Comparison of ENCODE assay signal across 9 cellular contexts in genomic region chr1:1619917-1620361, GRCh38. TPM values are rescaled to one million over a fixed set of nuclear protein-coding genes. Genes with fewer than 3 reads are reported as not detected.
DNase-seq lines count a peak whose midpoint lies in the region; ATAC-seq and TF ChIP-seq lines count a peak whose summit lies in the region.
"Had no signal": no experiment of that assay in that cellular context is flagged by ENCODE, and none has a peak within 500 bp of the region (broad histone marks: within the 10 kb centered on the region; RNA-seq: fewer than 3 reads in every experiment).

No MANE protein-coding gene starts in this region.

- H3K4me3 Mint-ChIP-seq in CD4-positive, alpha-beta memory T cell = no peak overlapping the region
- H3K4me3 Mint-ChIP-seq: activated naive CD8-positive, alpha-beta T cell had no signal

- no peak overlapping the region for H3K27ac Mint-ChIP-seq in CD4-positive, alpha-beta memory T cell
- H3K27ac Mint-ChIP-seq: activated naive CD8-positive, alpha-beta T cell had no signal

- CTCF ChIA-PET in CD4-positive, alpha-beta memory T cell (lab: Charles Lee; ENCODE audit: partially characterized antibody) = interaction anchor here (1.3 kb wide), 1 partner anchor 9 kb away, joined by 4 read pairs; no protein-coding TSS in a partner anchor

- H3K27me3 ChIP-seq in CD4-positive, alpha-beta memory T cell (ENCODE audit: insufficient read depth, low read length) = no peaks in the 10 kb centered on the region

- DNase-seq in GM12865 (ENCODE audit: low read depth) (no peak), OCI-M1 (lab: John Stamatoyannopoulos, UW) (peak; percentile 38), iPS-NIHi11 (ENCODE audit: low spot score) (peak; percentile 74), islet precursor cell (no peak)
- no peak for DNase-seq in CD4-positive, alpha-beta memory T cell
- DNase-seq: DMS79 treated with DMSO at 0.1 percent for 48 hours, T-helper 2 cell had no signal

- ATAC-seq in HG03139 (IDR thresholded peaks at IDR 0.05; ENCODE audit: unreplicated experiment) = no peak

- intact Hi-C loops in CD4-positive, alpha-beta memory T cell (cut with micrococcal nuclease) = no loop called here

- no peaks in the 10 kb centered on the region for H3K9me3 Mint-ChIP-seq in CD4-positive, alpha-beta memory T cell

- peaks cover 12% of the 10 kb centered on the region for H3K4me1 ChIP-seq in CD4-positive, alpha-beta memory T cell (ENCODE audit: insufficient read depth, low read length)

- H3K27me3 Mint-ChIP-seq in CD4-positive, alpha-beta memory T cell = no peaks in the 10 kb centered on the region
- H3K27me3 Mint-ChIP-seq: activated naive CD8-positive, alpha-beta T cell had no signal

- H3K4me3 ChIP-seq in GM12865 (ENCODE audit: low read depth, low read length) = no peak overlapping the region
- no peak overlapping the region for H3K4me3 ChIP-seq in CD4-positive, alpha-beta memory T cell (ENCODE audit: low read length in 2 of 2)

- peaks cover 0 to 3% of the 10 kb centered on the region in 2 donors for H3K36me3 Mint-ChIP-seq in CD4-positive, alpha-beta memory T cell
- H3K36me3 Mint-ChIP-seq: activated naive CD8-positive, alpha-beta T cell had no signal

- TF ChIP-seq CTCF in GM12865 (IDR thresholded peaks at IDR 0.05; ENCODE audit: insufficient read depth, low read depth, low read length, missing control alignments) = peak; percentile 35

- peaks cover 2 to 23% (median 9%) of the 10 kb centered on the region in 4 donors for H3K4me1 Mint-ChIP-seq in CD4-positive, alpha-beta memory T cell

- H3K9me3 ChIP-seq in CD4-positive, alpha-beta memory T cell (ENCODE audit: control insufficient read depth in 1 of 2, low read length in 2 of 2) = no peaks in the 10 kb centered on the region

- no peak overlapping the region for H3K27ac ChIP-seq in CD4-positive, alpha-beta memory T cell (ENCODE audit: low read depth, low read length)

- no peaks in the 10 kb centered on the region for H3K36me3 ChIP-seq in CD4-positive, alpha-beta memory T cell (ENCODE audit: insufficient read depth, low read length)

- POLR2A ChIA-PET in CD4-positive, alpha-beta memory T cell (lab: Charles Lee; ENCODE audit: partially characterized antibody) = interaction anchor here (0.6 to 6.8 kb wide), 3 partner anchors 9 to 63 kb away, joined by 3 to 152 read pairs (median 12); partner anchors contain the start of gene MMP23B

RNA-seq across cellular contexts. Expression of gene MIB2, which starts 4.6 kb away (rescaled TPM):
- 100 to 1,000 TPM; 112 to 114 TPM for total RNA-seq in CD4-positive, alpha-beta memory T cell
- 10 to 100 TPM; 12.7 to 34.6 TPM for polyA plus RNA-seq in CD4-positive, alpha-beta memory T cell

RNA-seq across cellular contexts. Expression of gene MMP23B, which starts 12.0 kb away (rescaled TPM):
- 1 to 10 TPM; 3.5 to 3.7 TPM for total RNA-seq in CD4-positive, alpha-beta memory T cell
- polyA plus RNA-seq in CD4-positive, alpha-beta memory T cell = under 1 TPM in 1 of 2 donors, not detected in 1; 0.53 TPM

RNA-seq across cellular contexts. Expression of gene FNDC10, which starts 20.0 kb away (rescaled TPM):
- 1 to 10 TPM; 2.7 to 2.9 TPM for total RNA-seq in CD4-positive, alpha-beta memory T cell
- polyA plus RNA-seq in CD4-positive, alpha-beta memory T cell = 1 to 10 TPM in 1 of 2 donors, under 1 TPM in 1; 0.72 to 1.3 TPM

RNA-seq across cellular contexts. Expression of gene CDK11B, which starts 38.9 kb away (rescaled TPM):
- 10 to 100 TPM; 44.2 to 44.7 TPM for total RNA-seq in CD4-positive, alpha-beta memory T cell
- polyA plus RNA-seq in CD4-positive, alpha-beta memory T cell = 10 to 100 TPM in 1 of 2 donors, 1 to 10 TPM in 1; 2.5 to 24.5 TPM

RNA-seq across cellular contexts. Expression of gene SSU72, which starts 45.3 kb away (rescaled TPM):
- total RNA-seq in CD4-positive, alpha-beta memory T cell = 100 to 1,000 TPM; 128 to 132 TPM
- polyA plus RNA-seq in CD4-positive, alpha-beta memory T cell = 100 to 1,000 TPM; 202 to 209 TPM

Comparison
In these comparisons a context has a peak if more than half of its experiments do, and no peak if none do; other contexts are left out.
1. DNase-seq: peak in OCI-M1 (single experiment) and iPS-NIHi11 (single experiment); none in GM12865 (single experiment), CD4-positive, alpha-beta memory T cell (0 of 5) and islet precursor cell (single experiment).